In genomic region chr6:12115001-12115400, GRCh38 we compare ENCODE assay signal across 22 cellular contexts.
A peak's percentile ranks its signal among the peaks of the same experiment; 100 is the strongest.
DNase-seq lines count a peak whose midpoint lies in the region; ATAC-seq, FAIRE-seq and TF ChIP-seq lines count a peak whose summit lies in the region.
"Had no signal": no experiment of that assay in that cellular context is flagged by ENCODE, and none has a peak within 500 bp of the region (broad histone marks: within the 10 kb centered on the region; RNA-seq: fewer than 3 reads in every experiment).

No MANE protein-coding gene starts in this region.

- H3K9me3 Mint-ChIP-seq in natural killer cell, result peaks cover 0 to 3% of the 10 kb centered on the region in 2 donors
- peaks cover 5% of the 10 kb centered on the region for H3K9me3 Mint-ChIP-seq in activated T-helper 17 cell treated with anti-CD3 and anti-CD28 coated beads, Interleukin-2, amount 50 U/mL, for 72 hours

- H3K36me3 ChIP-seq in OCI-LY7 (ENCODE audit: insufficient read depth, low read length), result peaks cover 12% of the 10 kb centered on the region; the same call in 1 of the 2 replicates

- H3K79me2 ChIP-seq in OCI-LY7 (ENCODE audit: insufficient read depth, low read depth, low read length), result no peaks in the 10 kb centered on the region

- FAIRE-seq in D721Med (lab: Jason Lieb, UNC) (peak; percentile 63), HTR-8/SVneo (lab: Jason Lieb, UNC) (no peak)
- FAIRE-seq: HepG2 had no signal

- CTCF ChIA-PET in OCI-LY7 (lab: Charles Lee; ENCODE audit: unreplicated experiment), result no interaction called here

- peak overlapping the region; percentile 48; the same call in 1 of the 2 replicates for H3K4me2 ChIP-seq in OCI-LY7 (ENCODE audit: low read length)
- H3K4me2 ChIP-seq: BLaER1 had no signal

- peak overlapping the region; percentile 48 for H3K4me3 ChIP-seq in GM12865 (ENCODE audit: low read depth, low read length)
- H3K4me3 ChIP-seq in OCI-LY7 (ENCODE audit: low read depth, low read length, poor library complexity, severe bottlenecking), result no peak overlapping the region
- H3K4me3 ChIP-seq: BLaER1, Peyer's patch had no signal

- POLR2A ChIA-PET in OCI-LY7 (lab: Charles Lee), result interaction anchor here (0.5 to 0.8 kb wide), 5 partner anchors 24 to 1853 kb away, joined by 3 to 5 read pairs (median 3); no protein-coding TSS in a partner anchor

- H3K36me3 Mint-ChIP-seq in natural killer cell, result peaks cover 11% of the 10 kb centered on the region
- peaks cover 60% of the 10 kb centered on the region for H3K36me3 Mint-ChIP-seq in activated T-helper 17 cell treated with anti-CD3 and anti-CD28 coated beads, Interleukin-2, amount 50 U/mL, for 72 hours (ENCODE audit: low read depth)

- H3K27me3 Mint-ChIP-seq in natural killer cell (ENCODE audit: low read depth in 2 of 2), result no peaks in the 10 kb centered on the region
- no peaks in the 10 kb centered on the region for H3K27me3 Mint-ChIP-seq in activated T-helper 17 cell treated with anti-CD3 and anti-CD28 coated beads, Interleukin-2, amount 50 U/mL, for 72 hours
- H3K27me3 Mint-ChIP-seq: CD4-positive, alpha-beta memory T cell had no signal

- H3K4me1 Mint-ChIP-seq in natural killer cell, result peaks cover 69 to 76% of the 10 kb centered on the region in 2 donors
- peaks cover 47% of the 10 kb centered on the region for H3K4me1 Mint-ChIP-seq in activated T-helper 17 cell treated with anti-CD3 and anti-CD28 coated beads, Interleukin-2, amount 50 U/mL, for 72 hours

- H3K9me3 ChIP-seq in OCI-LY7 (ENCODE audit: low read length), result no peaks in the 10 kb centered on the region
- H3K9me3 ChIP-seq: Caco-2, Peyer's patch had no signal

- no peaks in the 10 kb centered on the region for H3K9me2 ChIP-seq in OCI-LY7 (ENCODE audit: insufficient read depth, low read length)

- intact Hi-C loops in OCI-LY7 (cut with micrococcal nuclease; ENCODE audit: unreplicated experiment) (no loop called here), natural killer cell (cut with micrococcal nuclease) (no loop called here)

- H2AFZ ChIP-seq in OCI-LY7 (ENCODE audit: low read length), result no peak overlapping the region

- H3K4me3 Mint-ChIP-seq in natural killer cell, result peak overlapping the region; percentile 35
- no peak overlapping the region for H3K4me3 Mint-ChIP-seq in activated T-helper 17 cell treated with anti-CD3 and anti-CD28 coated beads, Interleukin-2, amount 50 U/mL, for 72 hours

- H3K27ac Mint-ChIP-seq in natural killer cell, result peak overlapping the region; percentile 74 to 82
- H3K27ac Mint-ChIP-seq in activated T-helper 17 cell treated with anti-CD3 and anti-CD28 coated beads, Interleukin-2, amount 50 U/mL, for 72 hours, result no peak overlapping the region

- ATAC-seq in natural killer cell, result no peak
- ATAC-seq in activated T-helper 17 cell treated with anti-CD3 and anti-CD28 coated beads, Interleukin-2, amount 50 U/mL, for 72 hours (replicated peaks), result no peak
- ATAC-seq: HepG2, SK-N-SH treated with all-trans-retinoic acid at 6 μM for 48 hours had no signal

- no peak overlapping the region for H3K27ac ChIP-seq in OCI-LY7 (ENCODE audit: low read depth, low read length, poor library complexity, severe bottlenecking)
- H3K27ac ChIP-seq: BLaER1, Peyer's patch had no signal

- peak; percentile 19 for DNase-seq in D721Med (ENCODE audit: insufficient read length, low spot score)
- DNase-seq in GM12865 (ENCODE audit: low read depth), result no peak
- no peak for DNase-seq in OCI-LY7 (ENCODE audit: low spot score)
- DNase-seq in natural killer cell, result no peak
- DNase-seq in Kasumi-1 (lab: John Stamatoyannopoulos, UW), result no peak
- no peak for DNase-seq in HTR-8/SVneo (ENCODE audit: insufficient read length, low spot score)
- DNase-seq: Caco-2; CD4-positive, alpha-beta memory T cell; DND-41; H7; Karpas-422; NCI-H1417 treated with DMSO at 0.1 percent for 48 hours; NCI-H187 treated with DMSO at 0.1 percent for 48 hours; NCI-H2107; NCI-H2227 treated with DMSO at 0.1 percent for 48 hours; NCI-H510A; NK-92 treated with Interleukin-12 subunit alpha and Interleukin-12 subunit beta, amount 100 ng/mL, for 24 hours had no signal

- TF ChIP-seq CTCF in D721Med (IDR thresholded peaks at IDR 0.05; ENCODE audit: insufficient read depth, missing control alignments), result no peak
- no peak for TF ChIP-seq CTCF in GM12865 (IDR thresholded peaks at IDR 0.05; ENCODE audit: insufficient read depth, low read depth, low read length, missing control alignments)
- no peak for TF ChIP-seq CTCF in OCI-LY7 (conservative IDR thresholded peaks at IDR 0.05; ENCODE audit: low read length)
- no peak for TF ChIP-seq CTCF in natural killer cell (IDR thresholded peaks at IDR 0.05)

- no TSS peak for BruUV-seq in OCI-LY7 (replicated peaks; lab: Mats Ljungman, UMichigan)

- H3K4me1 ChIP-seq in OCI-LY7 (ENCODE audit: insufficient read depth, low read length, poor library complexity, severe bottlenecking), result peaks cover 24% of the 10 kb centered on the region

- H4K20me1 ChIP-seq in OCI-LY7 (ENCODE audit: insufficient read depth, low read length), result no peaks in the 10 kb centered on the region
- H4K20me1 ChIP-seq: BLaER1 had no signal
